24 cellular contexts compared by ENCODE assay signal in the genomic region with DNA sequence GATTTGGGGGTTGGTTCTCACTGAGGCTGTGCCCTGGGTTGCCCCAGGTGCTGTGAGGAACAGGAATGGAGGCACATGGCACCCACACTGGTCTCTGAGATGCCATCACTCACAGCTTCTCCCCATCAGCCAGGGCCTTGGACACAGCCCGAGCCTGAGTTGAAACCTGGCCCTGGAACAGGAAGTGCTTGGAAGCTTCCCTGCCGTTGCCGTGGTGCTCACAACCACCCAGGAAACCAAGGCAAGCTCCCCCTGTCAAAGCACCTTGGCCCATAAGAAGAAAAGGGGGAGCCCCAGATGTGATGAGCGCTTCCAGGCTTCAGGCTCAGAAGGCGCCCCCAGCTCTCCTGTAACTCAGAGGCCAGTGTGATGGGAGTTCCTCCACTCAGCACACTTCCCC. TPM values are rescaled to one million over a fixed set of nuclear protein-coding genes. Genes with fewer than 3 reads are reported as not detected.
"Had no signal": no experiment of that assay in that cellular context is flagged by ENCODE, and none has a peak within 500 bp of the region (broad histone marks: within the 10 kb centered on the region; RNA-seq: fewer than 3 reads in every experiment).

A gene (plus strand): TSS at position 221 of the 400 bp plus-strand sequence. CDS start 3,786 bp downstream, outside the sequence.

- H3K27ac ChIP-seq: dorsolateral prefrontal cortex, heart right ventricle, neural progenitor cell, ovary, skin epidermis, stomach had no signal

- H3K4me2 ChIP-seq: neural progenitor cell had no signal

- H3K9ac ChIP-seq: neural progenitor cell had no signal

- H3K36me3 ChIP-seq: neural progenitor cell, ovary had no signal

- ATAC-seq: esophagus mucosa, heart right ventricle, left lobe of liver, natural killer cell, sciatic nerve had no signal

- H3K4me3 ChIP-seq: dorsolateral prefrontal cortex, heart right ventricle, neural progenitor cell, ovary, skin epidermis, stomach had no signal

- H3K27me3 ChIP-seq: dorsolateral prefrontal cortex, heart right ventricle, neural progenitor cell, ovary, stomach had no signal

- DNase-seq: cortex of kidney; effector CD8-positive, alpha-beta T cell; heart right ventricle; mammary epithelial cell; natural killer cell; stimulated activated CD4-positive, alpha-beta T cell treated with anti-CD3 and anti-CD28 coated beads, Interleukin-12 subunit alpha, Interleukin-12 subunit beta, amount 100 ng/mL, for 4 hours; stimulated activated naive CD4-positive, alpha-beta T cell; stomach; trophoblast cell had no signal

- H3K4me1 ChIP-seq: neural progenitor cell had no signal

- H3K9me3 ChIP-seq: heart right ventricle, ovary, stomach had no signal

- FAIRE-seq: endometrium, frontal cortex, islet of Langerhans, urothelium cell line had no signal

RNA-seq across cellular contexts. Expression of the gene that starts here (rescaled TPM):
- total RNA-seq: cerebellum, fibroblast of lung, frontal cortex, mesothelial cell of epicardium, myocyte, natural killer cell, stomach had no signal
- polyA plus RNA-seq: fibroblast of lung, ovary had no signal
